In genomic region chr15:75672111-75672602, GRCh38 we compare ENCODE assay signal across 13 cellular contexts. TPM values are rescaled to one million over a fixed set of nuclear protein-coding genes. Genes with fewer than 3 reads are reported as not detected.
A peak's percentile ranks its signal among the peaks of the same experiment; 100 is the strongest.
DNase-seq lines count a peak whose midpoint lies in the region; ATAC-seq and TF ChIP-seq lines count a peak whose summit lies in the region.
"Had no signal": no experiment of that assay in that cellular context is flagged by ENCODE, and none has a peak within 500 bp of the region (broad histone marks: within the 10 kb centered on the region; RNA-seq: fewer than 3 reads in every experiment).

No MANE protein-coding gene starts in this region.

- peak overlapping the region; percentile 60 for H2BK5ac ChIP-seq in trophoblast cell (ENCODE audit: low read depth, low read length, poor library complexity)

- H2AFZ ChIP-seq in trophoblast cell (ENCODE audit: insufficient read depth, low read length, poor library complexity): no peak overlapping the region

- H3K4me3 ChIP-seq in BLaER1: no peak overlapping the region
- H3K4me3 ChIP-seq in esophagus muscularis mucosa: no peak overlapping the region
- H3K4me3 ChIP-seq in trophoblast cell (ENCODE audit: low read depth, low read length): no peak overlapping the region
- no peak overlapping the region for H3K4me3 ChIP-seq in lower leg skin (ENCODE audit: low read depth, poor library complexity, severe bottlenecking)

- no peak overlapping the region for H3K4me3 Mint-ChIP-seq in activated naive CD4-positive, alpha-beta T cell treated with anti-CD3 and anti-CD28 coated beads for 36 hours
- no peak overlapping the region for H3K4me3 Mint-ChIP-seq in activated CD8-positive, alpha-beta memory T cell treated with anti-CD3 and anti-CD28 coated beads, Interleukin-2, amount 10 ng/mL, durations not matched to agents 7 days and 5 days

- WGBS in esophagus muscularis mucosa: 32% methylated on average over 3 of the region's 3 CpGs
- WGBS in trophoblast cell (ENCODE audit: extremely low coverage, insufficient coverage, insufficient read length): no CpG with 5 or more reads among the region's 3 CpGs
- 35 to 53% methylated on average over 3 of the region's 3 CpGs for WGBS in lower leg skin, 2 donors

- no peak for TF ChIP-seq EP300 in esophagus muscularis mucosa (IDR thresholded peaks at IDR 0.05)

- no peaks in the 10 kb centered on the region for H3K4me1 Mint-ChIP-seq in activated naive CD4-positive, alpha-beta T cell treated with anti-CD3 and anti-CD28 coated beads for 36 hours (ENCODE audit: low read depth)
- H3K4me1 Mint-ChIP-seq in activated CD8-positive, alpha-beta memory T cell treated with anti-CD3 and anti-CD28 coated beads, Interleukin-2, amount 10 ng/mL, durations not matched to agents 7 days and 5 days: no peaks in the 10 kb centered on the region

- H3K18ac ChIP-seq in trophoblast cell (ENCODE audit: low read length): peak overlapping the region; percentile 32

- H3K9ac ChIP-seq in BLaER1 (no peak overlapping the region), trophoblast cell (ENCODE audit: low read length) (no peak overlapping the region)

- H3K36me3 ChIP-seq in BLaER1 (no peaks in the 10 kb centered on the region), esophagus muscularis mucosa (peaks cover 0 to 31% (median 15%) of the 10 kb centered on the region in 4 donors), trophoblast cell (ENCODE audit: control insufficient read depth in 1 of 2, insufficient read depth in 2 of 2, low read length in 2 of 2) (no peaks in the 10 kb centered on the region)

- H3K23ac ChIP-seq in trophoblast cell (ENCODE audit: low read length): no peak overlapping the region

- H3K14ac ChIP-seq in trophoblast cell (ENCODE audit: low read length): peak overlapping the region; percentile 13

- H3K4ac ChIP-seq in trophoblast cell (ENCODE audit: low read depth, low read length): no peak overlapping the region

- H3K79me2 ChIP-seq in trophoblast cell (ENCODE audit: control insufficient read depth, insufficient read depth, low read length, poor library complexity): peaks cover 2% of the 10 kb centered on the region

- no peak overlapping the region for H2BK120ac ChIP-seq in trophoblast cell (ENCODE audit: insufficient read depth, low read length, poor library complexity)

- intact Hi-C loops in esophagus muscularis mucosa (cut with DNase I): no loop called here
- intact Hi-C loops in activated naive CD4-positive, alpha-beta T cell treated with anti-CD3 and anti-CD28 coated beads for 36 hours (cut with micrococcal nuclease): no loop called here
- intact Hi-C loops in lower leg skin (cut with DNase I; ENCODE audit: low total_unique reads): no loop called here

- peak overlapping the region; percentile 25 for H2BK12ac ChIP-seq in trophoblast cell (ENCODE audit: low read length)

- H4K20me1 ChIP-seq in BLaER1: no peaks in the 10 kb centered on the region

- TF ChIP-seq CTCF in esophagus muscularis mucosa (IDR thresholded peaks at IDR 0.05) (no peak), lower leg skin (IDR thresholded peaks at IDR 0.05) (no peak)

- H2AK5ac ChIP-seq in trophoblast cell (ENCODE audit: low read length): no peak overlapping the region

- H3K4me1 ChIP-seq in BLaER1 (peaks cover 47% of the 10 kb centered on the region), esophagus muscularis mucosa (peaks cover 35 to 77% (median 76%) of the 10 kb centered on the region in 4 donors), trophoblast cell (ENCODE audit: control insufficient read depth in 1 of 2, insufficient read depth in 2 of 2, low read length in 2 of 2) (peaks cover 26 to 35% of the 10 kb centered on the region in 2 experiments)

- peak; percentile 96 for DNase-seq in NCI-H226
- no peak for DNase-seq in esophagus muscularis mucosa (ENCODE audit: extremely low spot score)
- no peak for DNase-seq in trophoblast cell
- no peak for DNase-seq in activated naive CD4-positive, alpha-beta T cell treated with anti-CD3 and anti-CD28 coated beads for 36 hours
- DNase-seq in lower leg skin (ENCODE audit: low spot score in 2 of 2): no peak
- DNase-seq in activated CD8-positive, alpha-beta memory T cell treated with anti-CD3 and anti-CD28 coated beads, Interleukin-2, amount 10 ng/mL, durations not matched to agents 7 days and 5 days: no peak
- DNase-seq: activated CD4-positive, alpha-beta T cell treated with anti-CD3 and anti-CD28 coated beads, Interleukin-2, amount 50 U/mL, for 48 hours; activated naive CD4-positive, alpha-beta T cell treated with Interleukin-2 at 50 U/mL for 16 hours; hippocampal formation; NCI-H1417 treated with DMSO at 0.1 percent for 48 hours; NCI-H526 treated with DMSO at 0.1 percent for 48 hours had no signal

- peaks cover 10% of the 10 kb centered on the region for H3K79me1 ChIP-seq in trophoblast cell (ENCODE audit: low read length)

- no peaks in the 10 kb centered on the region for H3K9me3 Mint-ChIP-seq in activated naive CD4-positive, alpha-beta T cell treated with anti-CD3 and anti-CD28 coated beads for 36 hours
- H3K9me3 Mint-ChIP-seq in activated CD8-positive, alpha-beta memory T cell treated with anti-CD3 and anti-CD28 coated beads, Interleukin-2, amount 10 ng/mL, durations not matched to agents 7 days and 5 days (ENCODE audit: low read depth): no peaks in the 10 kb centered on the region

- no peak overlapping the region for H4K8ac ChIP-seq in trophoblast cell (ENCODE audit: low read depth, low read length)

- H3K27ac Mint-ChIP-seq in activated naive CD4-positive, alpha-beta T cell treated with anti-CD3 and anti-CD28 coated beads for 36 hours: no peak overlapping the region
- H3K27ac Mint-ChIP-seq in activated CD8-positive, alpha-beta memory T cell treated with anti-CD3 and anti-CD28 coated beads, Interleukin-2, amount 10 ng/mL, durations not matched to agents 7 days and 5 days: no peak overlapping the region

- peak overlapping the region; percentile 80 for H3K4me2 ChIP-seq in BLaER1
- no peak overlapping the region for H3K4me2 ChIP-seq in trophoblast cell (ENCODE audit: low read length)

- no peaks in the 10 kb centered on the region for H3K27me3 Mint-ChIP-seq in activated naive CD4-positive, alpha-beta T cell treated with anti-CD3 and anti-CD28 coated beads for 36 hours (ENCODE audit: low read depth)
- H3K27me3 Mint-ChIP-seq in activated CD8-positive, alpha-beta memory T cell treated with anti-CD3 and anti-CD28 coated beads, Interleukin-2, amount 10 ng/mL, durations not matched to agents 7 days and 5 days: no peaks in the 10 kb centered on the region

- H3K27me3 ChIP-seq in BLaER1 (no peaks in the 10 kb centered on the region), esophagus muscularis mucosa (no peaks in the 10 kb centered on the region), trophoblast cell (ENCODE audit: insufficient read depth, low read length) (no peaks in the 10 kb centered on the region)

- no peaks in the 10 kb centered on the region for H3K36me3 Mint-ChIP-seq in activated naive CD4-positive, alpha-beta T cell treated with anti-CD3 and anti-CD28 coated beads for 36 hours (ENCODE audit: low read depth)
- no peaks in the 10 kb centered on the region for H3K36me3 Mint-ChIP-seq in activated CD8-positive, alpha-beta memory T cell treated with anti-CD3 and anti-CD28 coated beads, Interleukin-2, amount 10 ng/mL, durations not matched to agents 7 days and 5 days

- H4K91ac ChIP-seq in trophoblast cell (ENCODE audit: low read depth, low read length): peak overlapping the region; percentile 64

- CTCF ChIA-PET in activated naive CD4-positive, alpha-beta T cell treated with anti-CD3 and anti-CD28 coated beads for 36 hours (lab: Charles Lee): interaction anchor here (1.4 kb wide), 1 partner anchor 14 kb away, joined by 3 read pairs; no protein-coding TSS in a partner anchor
- CTCF ChIA-PET in activated CD8-positive, alpha-beta memory T cell treated with anti-CD3 and anti-CD28 coated beads, Interleukin-2, amount 10 ng/mL, durations not matched to agents 7 days and 5 days (lab: Charles Lee): interaction anchor here (0.9 to 1.3 kb wide), 3 partner anchors 11 to 111 kb away, joined by 3 to 4 read pairs (median 3); no protein-coding TSS in a partner anchor

- H3K27ac ChIP-seq in BLaER1 (no peak overlapping the region), esophagus muscularis mucosa (replicated peaks in 1 of 4) (peak overlapping the region; percentile 78 to 88 (median 87)), trophoblast cell (ENCODE audit: low read depth, low read length) (peak overlapping the region; percentile 38)

- H3K9me3 ChIP-seq in BLaER1 (no peaks in the 10 kb centered on the region), esophagus muscularis mucosa (no peaks in the 10 kb centered on the region), trophoblast cell (ENCODE audit: insufficient read depth, low read depth, low read length) (no peaks in the 10 kb centered on the region)

- no peak for TF ChIP-seq POLR2A in esophagus muscularis mucosa (IDR thresholded peaks at IDR 0.05; ENCODE audit: low read depth)
- TF ChIP-seq POLR2A in lower leg skin (IDR thresholded peaks at IDR 0.05): no peak

- no peak overlapping the region for H4K12ac ChIP-seq in trophoblast cell (ENCODE audit: low read depth, low read length)

- ATAC-seq in HG03159 (IDR thresholded peaks at IDR 0.05; ENCODE audit: unreplicated experiment): no peak
- no peak for ATAC-seq in activated CD8-positive, alpha-beta memory T cell treated with anti-CD3 and anti-CD28 coated beads, Interleukin-2, amount 10 ng/mL, durations not matched to agents 7 days and 5 days

RNA-seq across cellular contexts. Expression of gene SNX33, which starts 24.4 kb away (rescaled TPM):
- total RNA-seq in esophagus muscularis mucosa (10 to 100 TPM; 27.8 to 47.6 (median 40.1) TPM), lower leg skin (10 to 100 TPM; 24.8 to 40.5 (median 35.5) TPM)
- polyA plus RNA-seq in trophoblast cell (2013): 11.9 and 12.6 TPM in 2 replicates
- 1 to 10 TPM; 1.1 TPM for total RNA-seq in activated naive CD4-positive, alpha-beta T cell treated with anti-CD3 and anti-CD28 coated beads for 36 hours
- 1 to 10 TPM; 1.4 to 3.5 TPM for total RNA-seq in activated CD8-positive, alpha-beta memory T cell treated with anti-CD3 and anti-CD28 coated beads, Interleukin-2, amount 10 ng/mL, durations not matched to agents 7 days and 5 days

RNA-seq across cellular contexts. Expression of gene IMP3, which starts 32.1 kb away (rescaled TPM):
- total RNA-seq in esophagus muscularis mucosa (10 to 100 TPM; 49.0 to 83.5 (median 62.1) TPM), lower leg skin (100 to 1,000 TPM; 161 to 204 (median 185) TPM)
- 41.5 and 44.6 TPM in 2 replicates for polyA plus RNA-seq in trophoblast cell (2013)
- 10 to 100 TPM; 46.1 to 46.8 TPM for total RNA-seq in activated naive CD4-positive, alpha-beta T cell treated with anti-CD3 and anti-CD28 coated beads for 36 hours
- 100 to 1,000 TPM in 1 of 2 experiments, 10 to 100 TPM in 1; 84.0 to 109 TPM for total RNA-seq in activated CD8-positive, alpha-beta memory T cell treated with anti-CD3 and anti-CD28 coated beads, Interleukin-2, amount 10 ng/mL, durations not matched to agents 7 days and 5 days

RNA-seq across cellular contexts. Expression of gene CSPG4, which starts 40.5 kb away (rescaled TPM):
- 100 to 1,000 TPM; 133 to 386 (median 182) TPM for total RNA-seq in esophagus muscularis mucosa
- 1.1 and 1.3 TPM in 2 replicates for polyA plus RNA-seq in trophoblast cell (2013)
- not detected for total RNA-seq in activated naive CD4-positive, alpha-beta T cell treated with anti-CD3 and anti-CD28 coated beads for 36 hours
- total RNA-seq in lower leg skin: 10 to 100 TPM in 2 of 4 donors, 1 to 10 TPM in 2; 9.1 to 28.7 (median 10.5) TPM
- total RNA-seq in activated CD8-positive, alpha-beta memory T cell treated with anti-CD3 and anti-CD28 coated beads, Interleukin-2, amount 10 ng/mL, durations not matched to agents 7 days and 5 days: under 1 TPM in 1 of 2 experiments, not detected in 1; 0.07 TPM

RNA-seq across cellular contexts. Expression of gene SNUPN, which starts 46.6 kb away (rescaled TPM):
- total RNA-seq in esophagus muscularis mucosa (10 to 100 TPM; 16.6 to 23.4 (median 18.8) TPM), lower leg skin (10 to 100 TPM; 16.5 to 19.7 (median 18.1) TPM)
- 10.5 and 10.6 TPM in 2 replicates for polyA plus RNA-seq in trophoblast cell (2013)
- total RNA-seq in activated naive CD4-positive, alpha-beta T cell treated with anti-CD3 and anti-CD28 coated beads for 36 hours: 10 to 100 TPM; 28.5 to 33.1 TPM
- total RNA-seq in activated CD8-positive, alpha-beta memory T cell treated with anti-CD3 and anti-CD28 coated beads, Interleukin-2, amount 10 ng/mL, durations not matched to agents 7 days and 5 days: 10 to 100 TPM; 25.8 to 27.3 TPM

Comparison
In these comparisons a context has a peak if more than half of its experiments do, and no peak if none do; other contexts are left out.
1. RNA of gene SNX33, which starts 24.4 kb away (total RNA-seq): 27.8 to 47.6 TPM in esophagus muscularis mucosa and 24.8 to 40.5 TPM in lower leg skin; 1.4 to 3.5 TPM in activated CD8-positive, alpha-beta memory T cell treated with anti-CD3 and anti-CD28 coated beads, Interleukin-2, amount 10 ng/mL, durations not matched to agents 7 days and 5 days and 1.1 TPM in activated naive CD4-positive, alpha-beta T cell treated with anti-CD3 and anti-CD28 coated beads for 36 hours; every median in the first group is over 4 times any median in the second.
2. RNA of gene CSPG4, which starts 40.5 kb away (total RNA-seq): 133 to 386 TPM in esophagus muscularis mucosa and 9.1 to 28.7 TPM in lower leg skin; 0.07 TPM in activated CD8-positive, alpha-beta memory T cell treated with anti-CD3 and anti-CD28 coated beads, Interleukin-2, amount 10 ng/mL, durations not matched to agents 7 days and 5 days and not detected in activated naive CD4-positive, alpha-beta T cell treated with anti-CD3 and anti-CD28 coated beads for 36 hours; every median in the first group is over 4 times any median in the second.